In genomic region chr4:27787195-27787594, GRCh38 we compare ENCODE assay signal across 19 cellular contexts.
"Had no signal": no experiment of that assay in that cellular context is flagged by ENCODE, and none has a peak within 500 bp of the region (broad histone marks: within the 10 kb centered on the region; RNA-seq: fewer than 3 reads in every experiment).

No MANE protein-coding gene starts in this region.

- DNase-seq: activated CD4-positive, alpha-beta T cell treated with anti-CD3 and anti-CD28 coated beads for 1 hour; activated CD4-positive, alpha-beta T cell treated with anti-CD3 and anti-CD28 coated beads, Interleukin-2, amount 50 U/mL, for 1 hour; activated CD8-positive, alpha-beta T cell treated with anti-CD3 and anti-CD28 coated beads, Interleukin-2, amount 10 ng/mL, durations not matched to agents 7 days and 5 days; activated gamma-delta T cell treated with Interleukin-2 at 50 U/mL for 16 hours; aorta; brain microvascular endothelial cell; dorsolateral prefrontal cortex; effector memory CD8-positive, alpha-beta T cell; heart left ventricle; left cardiac atrium; mesenchymal stem cell; occipital lobe; stimulated activated CD4-positive, alpha-beta T cell treated with anti-CD3 and anti-CD28 coated beads, Interleukin-2, amount 100 ng/mL, for 48 hours; stimulated activated CD8-positive, alpha-beta memory T cell treated with anti-CD3 and anti-CD28 coated beads, Interleukin-4, amount 100 ng/mL, for 48 hours; stimulated activated naive B cell treated with anti-CD40 and anti-IgM and Interleukin-4, amounts not matched to agents 10 μg/mL and 1 μg/mL and 100 μg/mL, for 72 hours; transverse colon had no signal

- H3K27ac ChIP-seq: brain microvascular endothelial cell, dorsolateral prefrontal cortex, heart left ventricle, transverse colon, vagina had no signal

- H3K9me3 ChIP-seq: heart left ventricle, transverse colon, vagina had no signal

- H3K4me1 ChIP-seq: heart left ventricle, transverse colon, vagina had no signal

- H3K36me3 ChIP-seq: brain microvascular endothelial cell, heart left ventricle, transverse colon, vagina had no signal

- ATAC-seq: activated CD8-positive, alpha-beta T cell treated with anti-CD3 and anti-CD28 coated beads, Interleukin-2, amount 10 ng/mL, durations not matched to agents 7 days and 5 days; activated naive CD4-positive, alpha-beta T cell treated with anti-CD3 and anti-CD28 coated beads, Interleukin-2, amount 50 U/mL, for 72 hours; effector memory CD8-positive, alpha-beta T cell; heart left ventricle; left cardiac atrium; sciatic nerve; stimulated activated naive B cell treated with anti-CD40 and anti-IgM and Interleukin-4, amounts not matched to agents 10 μg/mL and 1 μg/mL and 100 μg/mL, for 72 hours had no signal

- H3K27me3 ChIP-seq: brain microvascular endothelial cell, heart left ventricle, transverse colon, vagina had no signal

- H3K4me3 ChIP-seq: dorsolateral prefrontal cortex, heart left ventricle, transverse colon, vagina had no signal
